Comparison of ENCODE assay signal across 16 cellular contexts in the genomic region with DNA sequence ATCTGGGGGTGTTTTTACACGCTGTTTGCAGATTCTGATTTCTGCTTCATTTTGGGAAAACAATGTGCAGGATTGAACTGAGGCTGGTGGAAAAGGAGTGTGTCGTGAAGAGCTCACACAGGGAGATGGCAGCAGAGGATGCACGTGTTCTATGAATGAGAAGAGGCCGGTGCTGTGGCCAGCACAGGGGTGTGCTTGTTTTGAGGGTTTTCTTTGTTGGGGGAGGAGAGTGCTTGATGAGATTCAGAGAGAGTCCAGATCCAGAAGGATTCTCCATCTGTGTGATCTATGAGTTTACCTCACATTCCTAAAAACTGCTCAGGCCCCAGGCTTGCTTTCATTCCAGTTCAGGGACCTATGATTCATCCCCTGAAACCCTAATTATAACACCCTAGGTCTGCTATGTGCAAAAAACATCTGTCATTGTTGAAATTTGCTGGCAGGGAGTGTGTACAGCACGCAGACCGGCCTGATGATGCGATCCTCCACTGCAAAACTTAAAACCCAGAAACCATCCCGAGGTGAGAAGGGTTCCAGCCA. TPM values are rescaled to one million over a fixed set of nuclear protein-coding genes. Genes with fewer than 3 reads are reported as not detected.
A peak's percentile ranks its signal among the peaks of the same experiment; 100 is the strongest.
DNase-seq lines count a peak whose midpoint lies in the region; ATAC-seq, FAIRE-seq and TF ChIP-seq lines count a peak whose summit lies in the region.
"Had no signal": no experiment of that assay in that cellular context is flagged by ENCODE, and none has a peak within 500 bp of the region (broad histone marks: within the 10 kb centered on the region; RNA-seq: fewer than 3 reads in every experiment).

No MANE protein-coding gene starts in this region.

- no peaks in the 10 kb centered on the region for H3K79me1 ChIP-seq in mesenchymal stem cell (replicated peaks; ENCODE audit: low read length, poor library complexity, severe bottlenecking)

- no peak overlapping the region for H4K8ac ChIP-seq in mesenchymal stem cell (ENCODE audit: low read length)

- peak overlapping the region in 1 of 2 experiments; percentile 60 for H3K23ac ChIP-seq in mesenchymal stem cell (ENCODE audit: low read length in 2 of 2)

- no peak overlapping the region for H2BK120ac ChIP-seq in mesenchymal stem cell (ENCODE audit: low read depth, low read length)

- H3K4me3 ChIP-seq in astrocyte (ENCODE audit: insufficient read depth, low read depth, low read length) (no peak overlapping the region), mesenchymal stem cell (ENCODE audit: insufficient read depth in 1 of 2, low read depth in 1 of 2, low read length in 2 of 2) (no peak overlapping the region), Caco-2 (ENCODE audit: low read depth, low read length) (no peak overlapping the region), pancreas (no peak overlapping the region)
- H3K4me3 ChIP-seq: SK-N-MC had no signal

- H3K4me1 ChIP-seq in astrocyte (ENCODE audit: insufficient read depth, low read length) (no peaks in the 10 kb centered on the region), mesenchymal stem cell (ENCODE audit: control insufficient read depth, insufficient read depth, low read depth, low read length) (peaks cover 2% of the 10 kb centered on the region), Caco-2 (no peaks in the 10 kb centered on the region), pancreas (no peaks in the 10 kb centered on the region)

- H3K9ac ChIP-seq in astrocyte (ENCODE audit: low read length), result no peak overlapping the region
- no peak overlapping the region for H3K9ac ChIP-seq in mesenchymal stem cell (ENCODE audit: low read length)

- H3K9me3 ChIP-seq in astrocyte (ENCODE audit: insufficient read depth, low read depth, low read length) (no peaks in the 10 kb centered on the region), mesenchymal stem cell (ENCODE audit: control insufficient read depth, low read length) (peaks cover 11% of the 10 kb centered on the region), Caco-2 (no peaks in the 10 kb centered on the region), pancreas (no peaks in the 10 kb centered on the region)

- no peak overlapping the region for H4K91ac ChIP-seq in mesenchymal stem cell (ENCODE audit: low read length)

- no peaks in the 10 kb centered on the region for H3K79me2 ChIP-seq in astrocyte (ENCODE audit: insufficient read depth, low read length)

- ATAC-seq in pancreas, result no peak
- ATAC-seq: left ventricle myocardium superior had no signal

- H3K27ac ChIP-seq in astrocyte (ENCODE audit: low read depth, low read length), result no peak overlapping the region
- peak overlapping the region; percentile 44 for H3K27ac ChIP-seq in mesenchymal stem cell (ENCODE audit: low read length, poor library complexity, severe bottlenecking)
- H3K27ac ChIP-seq in pancreas, result no peak overlapping the region
- H3K27ac ChIP-seq: SK-N-MC had no signal

- peaks cover 2% of the 10 kb centered on the region for H3K27me3 ChIP-seq in astrocyte (ENCODE audit: insufficient read depth, low read length)
- peaks cover 0 to 6% of the 10 kb centered on the region in 2 experiments for H3K27me3 ChIP-seq in mesenchymal stem cell (ENCODE audit: control insufficient read depth in 1 of 2, insufficient read depth in 1 of 2, low read length in 2 of 2)
- no peaks in the 10 kb centered on the region; the same call in 1 of the 2 replicates for H3K27me3 ChIP-seq in Caco-2 (replicated peaks; ENCODE audit: control insufficient read depth, insufficient read depth, low read length)
- H3K27me3 ChIP-seq in pancreas, result no peaks in the 10 kb centered on the region

- H3K9me3 Mint-ChIP-seq in astrocyte (ENCODE audit: unreplicated experiment) (peaks cover under 1% of the 10 kb centered on the region), Caco-2 (ENCODE audit: unreplicated experiment) (peaks cover 4% of the 10 kb centered on the region)

- no TSS peak for BruUV-seq in Caco-2 (replicated peaks; lab: Mats Ljungman, UMichigan)

- 50% methylated on average over 8 of the region's 8 CpGs for WGBS in mesenchymal stem cell
- 73 to 75% methylated on average over 8 of the region's 8 CpGs for WGBS in pancreas, 2 donors

- no peaks in the 10 kb centered on the region for H3K36me3 ChIP-seq in astrocyte (ENCODE audit: insufficient read depth, low read length)
- H3K36me3 ChIP-seq in mesenchymal stem cell (ENCODE audit: control insufficient read depth in 1 of 2, insufficient read depth in 2 of 2, low read depth in 1 of 2, low read length in 2 of 2), result no peaks in the 10 kb centered on the region
- H3K36me3 ChIP-seq in Caco-2 (ENCODE audit: control insufficient read depth, insufficient read depth, low read length), result no peaks in the 10 kb centered on the region
- H3K36me3 ChIP-seq in pancreas, result no peaks in the 10 kb centered on the region

- H3K36me3 Mint-ChIP-seq in astrocyte (ENCODE audit: low read depth, unreplicated experiment) (no peaks in the 10 kb centered on the region), Caco-2 (ENCODE audit: insufficient read depth, unreplicated experiment) (no peaks in the 10 kb centered on the region)

- H3K4me1 Mint-ChIP-seq in astrocyte (ENCODE audit: low read depth, unreplicated experiment), result peaks cover 8% of the 10 kb centered on the region
- no peaks in the 10 kb centered on the region for H3K4me1 Mint-ChIP-seq in Caco-2 (ENCODE audit: low read depth, unreplicated experiment)
- H3K4me1 Mint-ChIP-seq: CD4-positive, alpha-beta memory T cell had no signal

- H2BK15ac ChIP-seq in mesenchymal stem cell (ENCODE audit: low read depth, poor library complexity, severe bottlenecking), result no peak overlapping the region

- H3K27me3 Mint-ChIP-seq in astrocyte (ENCODE audit: low read depth, unreplicated experiment) (no peaks in the 10 kb centered on the region), Caco-2 (ENCODE audit: insufficient read depth, unreplicated experiment) (peaks cover 31% of the 10 kb centered on the region)

- H2BK5ac ChIP-seq in mesenchymal stem cell (ENCODE audit: low read depth, low read length, poor library complexity, severe bottlenecking), result no peak overlapping the region

- CTCF ChIA-PET in Caco-2 (lab: Charles Lee), result no interaction called here

- DNase-seq in Daoy (ENCODE audit: low read depth) (peak; percentile 59), LHCN-M2 (ENCODE audit: low read depth) (peak; percentile 31), astrocyte (ENCODE audit: low read depth) (peak; percentile 42), mesenchymal stem cell (no peak), Caco-2 (no peak), pancreas (no peak), DMS153 (lab: John Stamatoyannopoulos, UW) (no peak), COLO668 (lab: John Stamatoyannopoulos, UW; ENCODE audit: unreplicated experiment) (no peak)
- DNase-seq: activated naive CD4-positive, alpha-beta T cell; CD4-positive, alpha-beta memory T cell; left ventricle myocardium superior; NCI-H510A; stimulated activated CD4-positive, alpha-beta T cell treated with anti-CD3 and anti-CD28 coated beads, Interleukin-2, amount 100 ng/mL, for 48 hours had no signal

- POLR2A ChIA-PET in Caco-2 (lab: Charles Lee), result no interaction called here

- H4K20me1 ChIP-seq in astrocyte (ENCODE audit: insufficient read depth, low read length), result no peaks in the 10 kb centered on the region

- no peak overlapping the region for H2AK5ac ChIP-seq in mesenchymal stem cell (ENCODE audit: low read length, severe bottlenecking)

- no peak overlapping the region for H3K4ac ChIP-seq in mesenchymal stem cell (ENCODE audit: low read depth in 1 of 2, low read length in 2 of 2)

- H3K18ac ChIP-seq in mesenchymal stem cell (ENCODE audit: low read depth in 1 of 2, low read length in 2 of 2), result no peak overlapping the region

- H3K4me2 ChIP-seq in astrocyte (ENCODE audit: low read length), result peak overlapping the region; percentile 43
- H3K4me2 ChIP-seq in mesenchymal stem cell (ENCODE audit: low read length, poor library complexity, severe bottlenecking), result no peak overlapping the region

- intact Hi-C loops in Caco-2 (cut with micrococcal nuclease; ENCODE audit: unreplicated experiment), result no loop called here
- intact Hi-C loops in pancreas (cut with DNase I), result no loop called here

- H2BK12ac ChIP-seq in mesenchymal stem cell (ENCODE audit: low read length in 2 of 2), result no peak overlapping the region

- no peak for FAIRE-seq in astrocyte (lab: Jason Lieb, UNC)
- no peak for FAIRE-seq in pancreas (lab: Jason Lieb, UNC)

- TF ChIP-seq CTCF in astrocyte (IDR thresholded peaks at IDR 0.05; ENCODE audit: insufficient read depth, low read depth, low read length), result no peak
- peak in 1 of 2 experiments; percentile 14 for TF ChIP-seq CTCF in Caco-2 (IDR thresholded peaks at IDR 0.05; ENCODE audit: insufficient read depth in 1 of 2, low read depth in 1 of 2, low read length in 1 of 2, severe bottlenecking in 1 of 2, unreplicated experiment in 1 of 2)
- no peak for TF ChIP-seq CTCF in pancreas (IDR thresholded peaks at IDR 0.05)

- H3K14ac ChIP-seq in mesenchymal stem cell (ENCODE audit: low read length in 2 of 2), result no peak overlapping the region

- peak overlapping the region; percentile 8 for H3K27ac Mint-ChIP-seq in astrocyte (ENCODE audit: unreplicated experiment)
- no peak overlapping the region for H3K27ac Mint-ChIP-seq in Caco-2 (ENCODE audit: unreplicated experiment)
- H3K27ac Mint-ChIP-seq: CD4-positive, alpha-beta memory T cell; progenitor cell of endocrine pancreas; stimulated activated naive CD8-positive, alpha-beta T cell treated with anti-CD3 and anti-CD28 coated beads, Interleukin-15, Interleukin-2, amounts not matched to agents 100 ng/mL and 50 ng/mL, for 24 hours had no signal

- H2AFZ ChIP-seq in astrocyte (ENCODE audit: low read depth, low read length), result no peak overlapping the region
- H2AFZ ChIP-seq in mesenchymal stem cell (ENCODE audit: low read depth, low read length), result no peak overlapping the region

- H3K4me3 Mint-ChIP-seq in astrocyte (ENCODE audit: unreplicated experiment) (peak overlapping the region; percentile 35), Caco-2 (ENCODE audit: unreplicated experiment) (no peak overlapping the region)
- H3K4me3 Mint-ChIP-seq: CD4-positive, alpha-beta memory T cell; stimulated activated naive CD8-positive, alpha-beta T cell treated with anti-CD3 and anti-CD28 coated beads, Interleukin-15, Interleukin-2, amounts not matched to agents 100 ng/mL and 50 ng/mL, for 24 hours had no signal

RNA-seq across cellular contexts. Expression of a gene that starts 12.1 kb away (rescaled TPM):
- total RNA-seq in Daoy (2014; rRNA removed; shearing (Covaris generic)), result 5.8 and 6.6 TPM in 2 replicates
- total RNA-seq in LHCN-M2 (2014; rRNA removed) (not detected in 2 replicates), astrocyte (0.55 and 1.4 TPM in 2 replicates), Caco-2 (2022) (0.32 and 0.70 TPM in 2 replicates), pancreas (10 to 100 TPM in 2 of 6 donors, 1 to 10 TPM in 4; 5.1 to 13.2 (median 7.7) TPM)
- not detected for polyA plus RNA-seq in LHCN-M2 (2012)
- polyA plus RNA-seq in mesenchymal stem cell (2013, experiment 1 of 2), result not detected
- not detected for polyA plus RNA-seq in mesenchymal stem cell (2013, experiment 2 of 2)
- 1 to 10 TPM; 3.8 TPM for polyA plus RNA-seq in pancreas

Comparison
In these comparisons a context has a peak if more than half of its experiments do, and no peak if none do; other contexts are left out.
1. DNase-seq: peak in Daoy (single experiment), LHCN-M2 (single experiment) and astrocyte (single experiment); none in mesenchymal stem cell (single experiment), Caco-2 (0 of 2), pancreas (0 of 6), DMS153 (single experiment) and COLO668 (single experiment).